ENCODE assay signal across 18 cellular contexts in genomic region chr18:75454022-75454795, GRCh38. TPM values are rescaled to one million over a fixed set of nuclear protein-coding genes. Genes with fewer than 3 reads are reported as not detected.
"Had no signal": no experiment of that assay in that cellular context is flagged by ENCODE, and none has a peak within 500 bp of the region (broad histone marks: within the 10 kb centered on the region; RNA-seq: fewer than 3 reads in every experiment).

No MANE protein-coding gene starts in this region.

- H3K36me3 ChIP-seq: breast epithelium, esophagus squamous epithelium, sigmoid colon, thoracic aorta, vagina had no signal

- H3K9me3 ChIP-seq: esophagus squamous epithelium, vagina had no signal

- DNase-seq: activated effector memory CD4-positive, alpha-beta T cell treated with Interleukin-2 at 50 U/mL for 16 hours; activated T-cell treated with anti-CD3 and anti-CD28 coated beads, Interleukin-2, amount 50 U/mL, for 1 hour; esophagus squamous epithelium; foreskin keratinocyte; head of caudate nucleus; sigmoid colon; stimulated activated CD4-positive, alpha-beta T cell treated with anti-CD3 and anti-CD28 coated beads, Interleukin-4, amount 100 ng/mL, for 1 hour; stimulated activated CD8-positive, alpha-beta memory T cell treated with anti-CD3 and anti-CD28 coated beads, Interleukin-4, amount 100 ng/mL, for 48 hours; stimulated activated naive CD8-positive, alpha-beta T cell treated with anti-CD3 and anti-CD28 coated beads, Interleukin-15, Interleukin-2, amounts not matched to agents 100 U/mL and 50 U/mL, for 24 hours had no signal

- H3K27ac Mint-ChIP-seq: activated naive CD4-positive, alpha-beta T cell treated with anti-CD3 and anti-CD28 coated beads, Interleukin-2, amount 50 U/mL, for 72 hours had no signal

- H3K27me3 ChIP-seq: sigmoid colon, vagina had no signal

- H3K4me1 ChIP-seq: breast epithelium, foreskin keratinocyte had no signal

- ATAC-seq: activated CD4-positive, CD25-positive, alpha-beta regulatory T cell treated with anti-CD3 and anti-CD28 coated beads, Interleukin-2, amount 50 U/mL, for 24 hours; activated naive CD4-positive, alpha-beta T cell treated with anti-CD3 and anti-CD28 coated beads, Interleukin-2, amount 50 U/mL, for 72 hours; stimulated activated naive CD8-positive, alpha-beta T cell treated with anti-CD3 and anti-CD28 coated beads, Interleukin-15, Interleukin-2, amounts not matched to agents 100 U/mL and 50 U/mL, for 24 hours had no signal

- H3K27ac ChIP-seq: foreskin keratinocyte, thoracic aorta had no signal

RNA-seq across cellular contexts. Expression of gene SMIM21, which starts 26.7 kb away (rescaled TPM):
- total RNA-seq: activated naive CD4-positive, alpha-beta T cell treated with anti-CD3 and anti-CD28 coated beads, Interleukin-2, amount 50 U/mL, for 72 hours; breast epithelium; chondrocyte; esophagus squamous epithelium; foreskin keratinocyte; left lobe of liver; posterior vena cava; sigmoid colon; T-helper 2 cell treated with Interferon-gamma antibody and Interleukin-4, amounts not matched to agents 100 ng/mL and 5 ng/mL, for 36 hours; thoracic aorta; vagina had no signal
- polyA plus RNA-seq: foreskin keratinocyte had no signal
